ENCODE assay signal across 8 cellular contexts in the genomic region with DNA sequence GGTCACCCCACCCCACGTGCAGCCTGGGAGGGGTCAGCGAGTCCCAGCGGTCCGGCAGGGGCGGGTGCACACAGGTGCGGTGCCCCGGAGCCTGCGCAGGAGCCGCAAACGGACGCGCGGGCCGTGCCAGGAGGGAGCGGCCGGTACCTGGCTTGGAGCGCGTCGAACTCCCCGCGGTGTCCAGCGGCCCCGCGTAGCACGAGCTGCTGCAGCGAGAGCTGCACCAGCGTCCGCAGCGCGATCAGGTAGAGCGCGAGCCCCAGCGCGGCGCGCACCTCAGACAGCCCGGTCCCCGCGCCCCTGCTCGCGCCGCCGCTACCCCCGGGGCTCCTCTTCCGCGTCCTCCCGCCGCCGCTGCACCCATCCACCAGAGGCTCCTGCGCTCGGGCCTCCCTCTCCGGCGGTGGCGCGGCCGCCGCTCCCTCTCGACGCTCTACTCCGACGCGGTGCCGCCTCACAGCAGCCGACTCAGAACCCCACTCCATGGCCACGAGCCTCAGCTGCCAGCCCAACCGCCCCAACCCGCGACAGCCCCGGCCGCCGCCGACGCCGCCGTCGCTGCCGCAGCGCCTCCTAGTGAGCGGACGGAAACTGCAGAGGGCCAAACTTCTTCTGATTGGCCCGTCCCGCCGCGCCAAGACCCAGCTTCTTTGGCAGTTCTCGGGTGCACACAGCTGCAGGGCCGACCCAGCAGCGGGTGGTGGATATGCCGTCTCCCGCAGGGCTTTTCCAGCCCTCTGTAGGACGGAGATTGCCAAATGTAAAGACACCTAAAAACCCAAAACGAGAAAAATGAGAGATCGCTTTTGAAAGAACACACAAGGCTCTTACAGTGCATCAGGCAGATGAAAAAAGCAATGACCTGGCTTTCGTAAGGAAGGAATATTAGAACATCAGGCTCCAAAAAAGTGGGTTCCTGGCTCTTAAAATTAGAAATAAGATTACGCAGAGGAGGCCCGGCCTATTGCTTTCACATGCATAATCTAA. TPM values are rescaled to one million over a fixed set of nuclear protein-coding genes. Genes with fewer than 3 reads are reported as not detected.
DNase-seq lines count a peak whose midpoint lies in the region; ATAC-seq and TF ChIP-seq lines count a peak whose summit lies in the region.

A gene with protein sequence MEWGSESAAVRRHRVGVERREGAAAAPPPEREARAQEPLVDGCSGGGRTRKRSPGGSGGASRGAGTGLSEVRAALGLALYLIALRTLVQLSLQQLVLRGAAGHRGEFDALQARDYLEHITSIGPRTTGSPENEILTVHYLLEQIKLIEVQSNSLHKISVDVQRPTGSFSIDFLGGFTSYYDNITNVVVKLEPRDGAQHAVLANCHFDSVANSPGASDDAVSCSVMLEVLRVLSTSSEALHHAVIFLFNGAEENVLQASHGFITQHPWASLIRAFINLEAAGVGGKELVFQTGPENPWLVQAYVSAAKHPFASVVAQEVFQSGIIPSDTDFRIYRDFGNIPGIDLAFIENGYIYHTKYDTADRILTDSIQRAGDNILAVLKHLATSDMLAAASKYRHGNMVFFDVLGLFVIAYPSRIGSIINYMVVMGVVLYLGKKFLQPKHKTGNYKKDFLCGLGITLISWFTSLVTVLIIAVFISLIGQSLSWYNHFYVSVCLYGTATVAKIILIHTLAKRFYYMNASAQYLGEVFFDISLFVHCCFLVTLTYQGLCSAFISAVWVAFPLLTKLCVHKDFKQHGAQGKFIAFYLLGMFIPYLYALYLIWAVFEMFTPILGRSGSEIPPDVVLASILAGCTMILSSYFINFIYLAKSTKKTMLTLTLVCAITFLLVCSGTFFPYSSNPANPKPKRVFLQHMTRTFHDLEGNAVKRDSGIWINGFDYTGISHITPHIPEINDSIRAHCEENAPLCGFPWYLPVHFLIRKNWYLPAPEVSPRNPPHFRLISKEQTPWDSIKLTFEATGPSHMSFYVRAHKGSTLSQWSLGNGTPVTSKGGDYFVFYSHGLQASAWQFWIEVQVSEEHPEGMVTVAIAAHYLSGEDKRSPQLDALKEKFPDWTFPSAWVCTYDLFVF (minus strand): TSS at position 575 of the 987 bp plus-strand sequence. CDS start 90 bp downstream, at position 485.

- H3K9me3 ChIP-seq in ascending aorta, result no peaks in the 10 kb centered on the region

- TF ChIP-seq CTCF in ascending aorta (IDR thresholded peaks at IDR 0.05), result peak; percentile 83 to 92 (median 84)

- H3K4me3 ChIP-seq in ascending aorta, result peak within 1 kb of the TSS; percentile 83 to 85

- DNase-seq in NCI-H1694 treated with DMSO at 0.1 percent for 48 hours (lab: John Stamatoyannopoulos, UW), result peak; percentile 82
- DNase-seq in ascending aorta (ENCODE audit: low spot score in 2 of 2), result peak; percentile 34 to 92
- DNase-seq in hepatic stellate cell (ENCODE audit: low spot score), result peak; percentile 81
- peak; percentile 96 for DNase-seq in retina
- no peak for DNase-seq in cortex of kidney (lab: John Stamatoyannopoulos, UW)

- H3K27me3 ChIP-seq in ascending aorta, result no peaks in the 10 kb centered on the region

- intact Hi-C loops in T-helper 2 cell treated with Interferon-gamma antibody and Interleukin-4, amounts not matched to agents 100 ng/mL and 5 ng/mL, for 36 hours (cut with micrococcal nuclease), result loop anchor here (1.0 to 5.0 kb wide), 5 partner anchors 8 to 176 kb away; a partner anchor contains a TSS
- intact Hi-C loops in ascending aorta (cut with DNase I), result loop anchor here (2.0 to 10.0 kb wide), 4 partner anchors 32 to 378 kb away; a partner anchor contains a TSS

- TF ChIP-seq POLR2A in GM18505 (IDR thresholded peaks at IDR 0.05; ENCODE audit: borderline replicate concordance, extremely low read depth, insufficient read depth, insufficient read length), result peak; percentile 80

- peak within 1 kb of the TSS; percentile 66 to 67 for H3K27ac ChIP-seq in ascending aorta

- H3K4me1 ChIP-seq in ascending aorta, result peaks cover 6 to 12% of the 10 kb centered on the region in 2 donors

- peak; percentile 80 for ATAC-seq in GM18505 (IDR thresholded peaks at IDR 0.05; ENCODE audit: unreplicated experiment)
- ATAC-seq in HG02943 (IDR thresholded peaks at IDR 0.05; ENCODE audit: low read depth, unreplicated experiment), result peak; percentile 66

- no peaks in the 10 kb centered on the region for H3K36me3 ChIP-seq in ascending aorta

RNA-seq across cellular contexts. Expression of the gene that starts here (rescaled TPM):
- total RNA-seq in T-helper 2 cell treated with Interferon-gamma antibody and Interleukin-4, amounts not matched to agents 100 ng/mL and 5 ng/mL, for 36 hours, result 35.4 and 37.6 TPM in 2 replicates
- 4.8 TPM for total RNA-seq in ascending aorta
